ENCODE assay signal across 9 cellular contexts in the genomic region with DNA sequence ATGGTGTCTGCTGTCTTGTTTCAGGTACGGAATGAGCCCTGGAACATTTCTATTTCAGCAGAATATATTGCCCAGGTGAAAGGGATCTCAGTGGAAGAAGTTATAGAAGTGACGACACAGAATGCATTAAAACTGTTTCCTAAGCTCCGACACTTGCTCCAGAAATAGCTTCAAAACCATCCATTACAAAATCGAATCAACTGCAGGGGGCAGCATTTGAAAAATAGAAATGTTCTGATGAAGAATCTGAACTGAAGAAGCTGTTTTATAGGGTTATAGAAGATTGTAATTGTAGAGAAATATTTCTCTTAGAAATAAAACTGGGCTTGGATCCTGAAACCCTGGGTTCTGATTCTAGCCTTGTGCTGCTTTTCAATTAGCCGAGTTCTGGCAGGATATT. TPM values are rescaled to one million over a fixed set of nuclear protein-coding genes. Genes with fewer than 3 reads are reported as not detected.
A peak's percentile ranks its signal among the peaks of the same experiment; 100 is the strongest.
DNase-seq lines count a peak whose midpoint lies in the region; ATAC-seq and TF ChIP-seq lines count a peak whose summit lies in the region.
"Had no signal": no experiment of that assay in that cellular context is flagged by ENCODE, and none has a peak within 500 bp of the region (broad histone marks: within the 10 kb centered on the region; RNA-seq: fewer than 3 reads in every experiment).

No MANE protein-coding gene starts in this region.

- CTCF ChIA-PET in activated CD4-positive, alpha-beta T cell treated with anti-CD3 and anti-CD28 coated beads for 36 hours (lab: Charles Lee): interaction anchor here (0.7 to 2.2 kb wide), 9 partner anchors 10 to 180 kb away, joined by 3 to 17 read pairs (median 4); no protein-coding TSS in a partner anchor

- POLR2A ChIA-PET in activated CD4-positive, alpha-beta T cell treated with anti-CD3 and anti-CD28 coated beads for 36 hours (lab: Charles Lee): no interaction called here

- TF ChIP-seq CTCF in fibroblast of mammary gland (conservative IDR thresholded peaks at IDR 0.05; ENCODE audit: control insufficient read depth, insufficient read depth, low read depth, low read length): peak; percentile 32
- no peak for TF ChIP-seq CTCF in endothelial cell (IDR thresholded peaks at IDR 0.05; ENCODE audit: unreplicated experiment)

- no peak overlapping the region for H3K27ac Mint-ChIP-seq in activated CD4-positive, alpha-beta T cell treated with anti-CD3 and anti-CD28 coated beads for 36 hours
- no peak overlapping the region for H3K27ac Mint-ChIP-seq in endothelial cell (ENCODE audit: unreplicated experiment)

- intact Hi-C loops in activated CD4-positive, alpha-beta T cell treated with anti-CD3 and anti-CD28 coated beads for 36 hours (cut with DNase I, micrococcal nuclease): loop anchor here (1.0 to 5.0 kb wide), 3 partner anchors 67 to 180 kb away; no protein-coding TSS in a partner anchor

- H3K4me3 Mint-ChIP-seq in activated CD4-positive, alpha-beta T cell treated with anti-CD3 and anti-CD28 coated beads for 36 hours: no peak overlapping the region
- H3K4me3 Mint-ChIP-seq in endothelial cell (ENCODE audit: unreplicated experiment): no peak overlapping the region

- no peak overlapping the region for H3K4me3 ChIP-seq in fibroblast of mammary gland (ENCODE audit: control insufficient read depth, low read depth, low read length)

- no peaks in the 10 kb centered on the region for H3K27me3 Mint-ChIP-seq in activated CD4-positive, alpha-beta T cell treated with anti-CD3 and anti-CD28 coated beads for 36 hours
- no peaks in the 10 kb centered on the region for H3K27me3 Mint-ChIP-seq in endothelial cell (ENCODE audit: unreplicated experiment)

- peaks cover 4% of the 10 kb centered on the region for H3K4me1 Mint-ChIP-seq in activated CD4-positive, alpha-beta T cell treated with anti-CD3 and anti-CD28 coated beads for 36 hours
- peaks cover 5% of the 10 kb centered on the region for H3K4me1 Mint-ChIP-seq in endothelial cell (ENCODE audit: unreplicated experiment)

- no peaks in the 10 kb centered on the region for H3K9me3 Mint-ChIP-seq in activated CD4-positive, alpha-beta T cell treated with anti-CD3 and anti-CD28 coated beads for 36 hours (ENCODE audit: low read depth)
- H3K9me3 Mint-ChIP-seq in endothelial cell (ENCODE audit: unreplicated experiment): no peaks in the 10 kb centered on the region

- peak; percentile 10 for DNase-seq in activated CD4-positive, alpha-beta T cell treated with anti-CD3 and anti-CD28 coated beads for 36 hours
- DNase-seq in activated CD4-positive, alpha-beta T cell treated with anti-CD3 and anti-CD28 coated beads, Interleukin-2, amount 50 U/mL, for 48 hours: no peak
- DNase-seq in NCI-H748 (lab: John Stamatoyannopoulos, UW; ENCODE audit: unreplicated experiment): peak; percentile 71
- peak; percentile 17 for DNase-seq in fibroblast of mammary gland (ENCODE audit: low read depth)
- peak; percentile 3 for DNase-seq in stromal cell of bone marrow (ENCODE audit: low read depth)
- no peak for DNase-seq in NCI-H2171 treated with DMSO at 0.1 percent for 48 hours (lab: John Stamatoyannopoulos, UW)
- DNase-seq in endothelial cell (ENCODE audit: low spot score): no peak
- DNase-seq in stimulated activated CD4-positive, alpha-beta T cell treated with anti-CD3 and anti-CD28 coated beads, Interleukin-1b, Interleukin-23, amount 100 ng/mL, for 48 hours: no peak
- DNase-seq: activated CD4-positive, alpha-beta T cell treated with anti-CD3 and anti-CD28 coated beads, Interleukin-2, amount 50 U/mL, for 4 hours had no signal

- no peak for ATAC-seq in activated CD4-positive, alpha-beta T cell treated with anti-CD3 and anti-CD28 coated beads for 36 hours

- no peaks in the 10 kb centered on the region for H3K36me3 Mint-ChIP-seq in activated CD4-positive, alpha-beta T cell treated with anti-CD3 and anti-CD28 coated beads for 36 hours (ENCODE audit: low read depth)
- no peaks in the 10 kb centered on the region for H3K36me3 Mint-ChIP-seq in endothelial cell (ENCODE audit: low read depth, unreplicated experiment)

RNA-seq across cellular contexts. Expression of gene TATDN3, which starts 23.3 kb away (rescaled TPM):
- total RNA-seq in activated CD4-positive, alpha-beta T cell treated with anti-CD3 and anti-CD28 coated beads for 36 hours: 10 to 100 TPM; 13.8 to 15.2 TPM
- 9.9 TPM for total RNA-seq in endothelial cell (ENCODE audit: unreplicated experiment)

RNA-seq across cellular contexts. Expression of gene NSL1, which starts 23.4 kb away (rescaled TPM):
- total RNA-seq in activated CD4-positive, alpha-beta T cell treated with anti-CD3 and anti-CD28 coated beads for 36 hours: 10 to 100 TPM; 39.2 to 40.9 TPM
- total RNA-seq in endothelial cell (ENCODE audit: unreplicated experiment): 33.0 TPM

RNA-seq across cellular contexts. Expression of gene SPATA45, which starts 32.5 kb away (rescaled TPM):
- total RNA-seq in activated CD4-positive, alpha-beta T cell treated with anti-CD3 and anti-CD28 coated beads for 36 hours: not detected
- total RNA-seq in endothelial cell (ENCODE audit: unreplicated experiment): 0.82 TPM

RNA-seq across cellular contexts. Expression of gene FLVCR1, which starts 43.1 kb away (rescaled TPM):
- 10 to 100 TPM; 13.5 to 13.9 TPM for total RNA-seq in activated CD4-positive, alpha-beta T cell treated with anti-CD3 and anti-CD28 coated beads for 36 hours
- total RNA-seq in endothelial cell (ENCODE audit: unreplicated experiment): 18.4 TPM

Comparison
In these comparisons a context has a peak if more than half of its experiments do, and no peak if none do; other contexts are left out.
1. DNase-seq: peak in activated CD4-positive, alpha-beta T cell treated with anti-CD3 and anti-CD28 coated beads for 36 hours (single experiment), NCI-H748 (single experiment), fibroblast of mammary gland (single experiment) and stromal cell of bone marrow (single experiment); none in activated CD4-positive, alpha-beta T cell treated with anti-CD3 and anti-CD28 coated beads, Interleukin-2, amount 50 U/mL, for 48 hours (0 of 2), NCI-H2171 treated with DMSO at 0.1 percent for 48 hours (single experiment), endothelial cell (single experiment) and stimulated activated CD4-positive, alpha-beta T cell treated with anti-CD3 and anti-CD28 coated beads, Interleukin-1b, Interleukin-23, amount 100 ng/mL, for 48 hours (single experiment).